Comparison of ENCODE assay signal across 1 cellular context in genomic region chr19:13850910-13851753, GRCh38.
A peak's percentile ranks its signal among the peaks of the same experiment; 100 is the strongest.
TF ChIP-seq lines count a peak whose summit lies in the region.

No MANE protein-coding gene starts in this region.

TF ChIP-seq in H1, 55 proteins besides CTCF, POLR2A, EP300 and RAD21:
- TF ChIP-seq RNF2 (IDR thresholded peaks at IDR 0.05; ENCODE audit: borderline replicate concordance, low read depth, low read length, missing control alignments, poor library complexity, severe bottlenecking) (no peak), ATF3 (IDR thresholded peaks at IDR 0.05; ENCODE audit: insufficient read depth, low read depth, low read length) (no peak), KDM1A (IDR thresholded peaks at IDR 0.05; ENCODE audit: borderline replicate concordance, low read length) (no peak), SRF (IDR thresholded peaks at IDR 0.05; ENCODE audit: low read depth, low read length) (no peak), SP2 (IDR thresholded peaks at IDR 0.05; ENCODE audit: low read length) (no peak), JUND (IDR thresholded peaks at IDR 0.05; ENCODE audit: low read length) (peak; percentile 91), SIN3A (conservative IDR thresholded peaks at IDR 0.05 in 1 of 2, IDR thresholded peaks at IDR 0.05 in 1 of 2; ENCODE audit: low read depth in 1 of 2, low read length in 2 of 2) (no peak), POU5F1 (IDR thresholded peaks at IDR 0.05; ENCODE audit: low read depth, low read length) (no peak), CTBP2 (IDR thresholded peaks at IDR 0.05; ENCODE audit: borderline replicate concordance, insufficient read depth, insufficient read length, low read length) (no peak), BACH1 (IDR thresholded peaks at IDR 0.05; ENCODE audit: low read length) (no peak), HDAC6 (IDR thresholded peaks at IDR 0.05; ENCODE audit: low read depth, low read length) (no peak), ASH2L (IDR thresholded peaks at IDR 0.05; ENCODE audit: low read length) (no peak), JUN (IDR thresholded peaks at IDR 0.05; ENCODE audit: low read depth, low read length) (peak; percentile 85)
